ENCODE assay signal across 29 cellular contexts in the genomic region with DNA sequence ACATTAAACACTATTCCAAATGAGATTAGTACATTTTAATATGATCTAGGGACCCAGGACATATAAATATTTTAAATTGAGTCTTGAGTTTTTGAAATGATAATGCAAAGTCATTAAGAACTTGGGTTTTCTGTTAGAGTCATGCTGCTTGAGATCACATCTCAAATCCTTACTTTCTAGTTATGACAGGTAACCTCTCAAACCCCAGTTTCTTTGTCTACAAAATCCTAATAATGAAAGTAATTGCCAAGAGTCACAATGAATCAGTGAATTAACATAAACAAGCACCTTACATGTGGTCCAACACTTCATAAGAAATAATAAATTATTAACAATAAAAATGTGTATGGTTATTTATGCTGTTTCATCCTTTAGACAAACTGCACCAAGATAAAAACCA.
DNase-seq lines count a peak whose midpoint lies in the region; ATAC-seq and TF ChIP-seq lines count a peak whose summit lies in the region.
"Had no signal": no experiment of that assay in that cellular context is flagged by ENCODE, and none has a peak within 500 bp of the region (broad histone marks: within the 10 kb centered on the region; RNA-seq: fewer than 3 reads in every experiment).

No MANE protein-coding gene starts in this region.

- no peaks in the 10 kb centered on the region for H4K20me1 ChIP-seq in MM.1S (ENCODE audit: insufficient read depth, low read length)

- H3K9ac ChIP-seq in MM.1S (ENCODE audit: low read length) = no peak overlapping the region

- H3K27me3 ChIP-seq in MM.1S (replicated peaks; ENCODE audit: insufficient read depth, low read length) = no peaks in the 10 kb centered on the region
- H3K27me3 ChIP-seq: esophagus squamous epithelium, gastrocnemius medialis had no signal

- no peak for DNase-seq in MM.1S
- no peak for DNase-seq in natural killer cell
- DNase-seq: activated B cell treated with CpG ODN at 0.5 μM for 24 hours; activated CD4-positive, alpha-beta T cell treated with anti-CD3 and anti-CD28 coated beads, Interleukin-2, amount 50 U/mL, for 4 hours; anterior cingulate cortex; DMS153; esophagus squamous epithelium; gastrocnemius medialis; H9; islet precursor cell; Kasumi-1; left ventricle myocardium superior; naive thymus-derived CD4-positive, alpha-beta T cell; SHP77 treated with DMSO at 0.1 percent for 48 hours; SW 1271 had no signal

- H3K4me1 ChIP-seq in MM.1S (ENCODE audit: low read length) = no peaks in the 10 kb centered on the region
- H3K4me1 ChIP-seq: esophagus squamous epithelium, gastrocnemius medialis had no signal

- H3F3A ChIP-seq in MM.1S (ENCODE audit: insufficient read depth, low read length) = no peaks in the 10 kb centered on the region

- no peaks in the 10 kb centered on the region for H3K27me3 Mint-ChIP-seq in natural killer cell (ENCODE audit: low read depth in 2 of 2)
- H3K27me3 Mint-ChIP-seq: activated B cell treated with CpG ODN at 0.5 μM for 24 hours; activated T-helper 17 cell treated with anti-CD3 and anti-CD28 coated beads, Interleukin-2, amount 50 U/mL, for 72 hours; naive thymus-derived CD4-positive, alpha-beta T cell; type B pancreatic cell had no signal

- no peaks in the 10 kb centered on the region for H3K9me3 ChIP-seq in MM.1S (replicated peaks; ENCODE audit: insufficient read depth, low read length)
- H3K9me3 ChIP-seq: esophagus squamous epithelium, gastrocnemius medialis had no signal

- H2AFZ ChIP-seq in MM.1S (ENCODE audit: low read length) = no peak overlapping the region

- H3K4me2 ChIP-seq in MM.1S (ENCODE audit: low read depth, low read length) = no peak overlapping the region

- H3K4me3 Mint-ChIP-seq in natural killer cell = no peak overlapping the region
- H3K4me3 Mint-ChIP-seq: activated B cell treated with CpG ODN at 0.5 μM for 24 hours; activated T-helper 17 cell treated with anti-CD3 and anti-CD28 coated beads, Interleukin-2, amount 50 U/mL, for 72 hours; H9; mesothelial cell of epicardium; naive thymus-derived CD4-positive, alpha-beta T cell; type B pancreatic cell had no signal

- no peaks in the 10 kb centered on the region for H3K79me2 ChIP-seq in MM.1S (ENCODE audit: low read length)

- no peaks in the 10 kb centered on the region for H3K9me2 ChIP-seq in MM.1S (replicated peaks; ENCODE audit: insufficient read depth, low read length)

- no peaks in the 10 kb centered on the region for H3K36me3 ChIP-seq in MM.1S (replicated peaks; ENCODE audit: insufficient read depth, low read length)
- H3K36me3 ChIP-seq: esophagus squamous epithelium, gastrocnemius medialis had no signal

- no peak overlapping the region for H3K27ac Mint-ChIP-seq in natural killer cell
- H3K27ac Mint-ChIP-seq: activated B cell treated with CpG ODN at 0.5 μM for 24 hours; activated naive CD4-positive, alpha-beta T cell treated with anti-CD3 and anti-CD28 coated beads, Interleukin-2, amount 50 U/mL, for 72 hours; activated T-helper 17 cell treated with anti-CD3 and anti-CD28 coated beads, Interleukin-2, amount 50 U/mL, for 72 hours; H9; mesothelial cell of epicardium; naive thymus-derived CD4-positive, alpha-beta T cell; type B pancreatic cell had no signal

- peaks cover 2 to 10% of the 10 kb centered on the region in 2 donors for H3K9me3 Mint-ChIP-seq in natural killer cell
- H3K9me3 Mint-ChIP-seq: activated B cell treated with CpG ODN at 0.5 μM for 24 hours, H9, mesothelial cell of epicardium, type B pancreatic cell had no signal

- H3K36me3 Mint-ChIP-seq in natural killer cell = peaks cover 8% of the 10 kb centered on the region
- H3K36me3 Mint-ChIP-seq: activated naive CD4-positive, alpha-beta T cell treated with anti-CD3 and anti-CD28 coated beads, Interleukin-2, amount 50 U/mL, for 72 hours; mesothelial cell of epicardium; naive thymus-derived CD4-positive, alpha-beta T cell; type B pancreatic cell had no signal

- H3K27ac ChIP-seq in MM.1S (ENCODE audit: low read length) = no peak overlapping the region
- H3K27ac ChIP-seq: esophagus squamous epithelium, gastrocnemius medialis, HL-60, skin epidermis had no signal

- TF ChIP-seq CTCF in MM.1S (IDR thresholded peaks at IDR 0.05; ENCODE audit: low read length) = no peak
- TF ChIP-seq CTCF in natural killer cell (IDR thresholded peaks at IDR 0.05) = no peak

- no peaks in the 10 kb centered on the region for H3K4me1 Mint-ChIP-seq in natural killer cell
- H3K4me1 Mint-ChIP-seq: activated T-helper 17 cell treated with anti-CD3 and anti-CD28 coated beads, Interleukin-2, amount 50 U/mL, for 72 hours; naive thymus-derived CD4-positive, alpha-beta T cell had no signal

- intact Hi-C loops in natural killer cell (cut with micrococcal nuclease) = no loop called here

- ATAC-seq in GM18499 (IDR thresholded peaks at IDR 0.05; ENCODE audit: insufficient read depth, unreplicated experiment) (peak; percentile 58), GM19452 (IDR thresholded peaks at IDR 0.05; ENCODE audit: unreplicated experiment) (peak; percentile 58), HG02840 (IDR thresholded peaks at IDR 0.05; ENCODE audit: low FRiP score, unreplicated experiment) (peak; percentile 61), HG03175 (IDR thresholded peaks at IDR 0.05; ENCODE audit: unreplicated experiment) (peak; percentile 85), GM18867 (IDR thresholded peaks at IDR 0.05; ENCODE audit: unreplicated experiment) (no peak), HG03108 (IDR thresholded peaks at IDR 0.05; ENCODE audit: unreplicated experiment) (no peak), natural killer cell (no peak)
- ATAC-seq: activated naive CD4-positive, alpha-beta T cell treated with anti-CD3 and anti-CD28 coated beads, Interleukin-2, amount 50 U/mL, for 72 hours; activated T-helper 17 cell treated with anti-CD3 and anti-CD28 coated beads, Interleukin-2, amount 50 U/mL, for 72 hours; gastrocnemius medialis; HepG2; naive thymus-derived CD4-positive, alpha-beta T cell; Panc1 had no signal

- no peak overlapping the region for H3K4me3 ChIP-seq in MM.1S (ENCODE audit: low read length)
- H3K4me3 ChIP-seq: esophagus squamous epithelium, gastrocnemius medialis, skin epidermis had no signal

Comparison
In these comparisons a context has a peak if more than half of its experiments do, and no peak if none do; other contexts are left out.
1. ATAC-seq: peak in GM18499 (single experiment), GM19452 (single experiment), HG02840 (single experiment) and HG03175 (single experiment); none in GM18867 (single experiment), HG03108 (single experiment) and natural killer cell (0 of 3).